ENCODE assay signal across 35 cellular contexts in the genomic region with DNA sequence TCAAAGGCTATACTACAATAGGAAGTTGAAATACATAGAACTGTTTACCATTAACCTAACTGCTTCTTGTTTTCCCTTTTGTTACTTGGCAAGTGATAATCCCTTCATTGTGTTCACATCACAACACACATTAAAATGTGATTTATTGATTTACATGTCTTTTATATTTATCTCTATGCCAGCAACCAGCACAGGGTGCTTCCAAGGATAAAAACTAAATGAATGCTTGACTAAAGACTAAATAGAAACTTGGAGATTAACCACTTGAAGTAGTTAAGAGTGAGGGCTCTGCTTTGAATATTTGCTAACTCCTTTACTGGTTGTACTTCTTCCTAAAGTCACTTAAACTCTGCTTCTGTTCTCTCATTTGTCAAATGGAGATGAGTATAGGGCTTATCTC.
"Had no signal": no experiment of that assay in that cellular context is flagged by ENCODE, and none has a peak within 500 bp of the region (broad histone marks: within the 10 kb centered on the region; RNA-seq: fewer than 3 reads in every experiment).

No MANE protein-coding gene starts in this region.

- H3K9ac ChIP-seq: KMS-11, SK-N-SH had no signal

- H3K4me1 ChIP-seq: ascending aorta, Peyer's patch, SJSA1 had no signal

- H3K9me3 ChIP-seq: ascending aorta, SJSA1, SK-N-SH had no signal

- ATAC-seq: activated CD8-positive, alpha-beta memory T cell treated with anti-CD3 and anti-CD28 coated beads, Interleukin-2, amount 10 ng/mL, durations not matched to agents 7 days and 5 days; PC-3 had no signal

- DNase-seq: activated CD4-positive, alpha-beta memory T cell treated with anti-CD3 and anti-CD28 coated beads, Interleukin-2, amount 10 ng/mL, durations not matched to agents 7 days and 5 days; activated CD4-positive, alpha-beta T cell treated with anti-CD3 and anti-CD28 coated beads for 1 hour; activated CD4-positive, alpha-beta T cell treated with anti-CD3 and anti-CD28 coated beads for 48 hours; activated CD4-positive, CD25-positive, alpha-beta regulatory T cell; activated CD8-positive, alpha-beta memory T cell treated with anti-CD3 and anti-CD28 coated beads for 24 hours; activated CD8-positive, alpha-beta memory T cell treated with anti-CD3 and anti-CD28 coated beads, Interleukin-2, amount 10 ng/mL, durations not matched to agents 7 days and 5 days; activated CD8-positive, alpha-beta memory T cell treated with anti-CD3 and anti-CD28 coated beads, Interleukin-2, amount 50 U/mL, for 48 hours; activated effector memory CD4-positive, alpha-beta T cell treated with Interleukin-2 at 50 U/mL for 16 hours; activated naive CD4-positive, alpha-beta T cell treated with anti-CD3 and anti-CD28 coated beads, Interleukin-2, amount 50 U/mL, for 16 hours; activated naive CD8-positive, alpha-beta T cell treated with anti-CD3 and anti-CD28 coated beads for 36 hours; activated T-cell treated with anti-CD3 and anti-CD28 coated beads, Interleukin-2, amount 50 U/mL, for 48 hours; amniotic stem cell; MM.1S; MV-4-11; NCI-H1092; NCI-H187 treated with DMSO at 0.1 percent for 48 hours; NCI-H2171 treated with DMSO at 0.1 percent for 48 hours; NCI-H2227 treated with DMSO at 0.1 percent for 48 hours; NCI-H446; NCI-H510A treated with DMSO at 0.1 percent for 48 hours; NCI-H526 treated with DMSO at 0.1 percent for 48 hours; NK-92 treated with Interleukin-12 subunit alpha and Interleukin-12 subunit beta, amount 100 ng/mL, for 24 hours; PC-3; Peyer's patch; RPMI8226; SHP77 treated with DMSO at 0.1 percent for 48 hours; SK-N-SH; T-helper 1 cell; T-helper 2 cell; T-helper 9 cell had no signal

- H3K4me3 ChIP-seq: ascending aorta, cardiac muscle cell, Peyer's patch, SJSA1 had no signal

- H3K4me2 ChIP-seq: KMS-11, SK-N-SH had no signal

- H3K27ac ChIP-seq: ascending aorta, cardiac muscle cell, KMS-11, Peyer's patch, SJSA1, VCaP had no signal

- H3K9me2 ChIP-seq: SK-N-SH had no signal

- H3K36me3 ChIP-seq: ascending aorta, cardiac muscle cell, Peyer's patch, SJSA1 had no signal

- H3K27me3 ChIP-seq: ascending aorta, cardiac muscle cell, Peyer's patch, SJSA1 had no signal
